ENCODE assay signal across 12 cellular contexts in the genomic region with DNA sequence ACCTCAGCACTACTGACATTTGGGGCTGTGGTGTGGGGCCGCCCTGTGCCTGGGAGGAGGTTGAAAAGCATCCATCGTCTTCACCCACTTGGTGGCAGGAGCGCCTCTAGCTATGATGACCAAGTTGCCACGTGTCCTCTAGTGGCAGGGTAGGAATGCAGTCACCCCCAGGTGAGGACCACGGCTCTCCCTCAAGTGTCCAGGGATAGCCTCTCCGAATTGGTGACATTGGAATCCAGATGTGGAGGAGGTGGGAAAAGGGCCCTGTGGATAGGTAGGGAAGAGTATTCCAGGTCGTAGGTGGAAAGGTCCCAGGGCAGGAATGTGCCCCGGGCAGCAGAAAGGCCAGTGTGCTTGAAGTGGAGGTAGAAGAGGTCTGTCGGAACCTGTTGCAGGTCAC. TPM values are rescaled to one million over a fixed set of nuclear protein-coding genes. Genes with fewer than 3 reads are reported as not detected.
DNase-seq lines count a peak whose midpoint lies in the region; ATAC-seq and TF ChIP-seq lines count a peak whose summit lies in the region.
"Had no signal": no experiment of that assay in that cellular context is flagged by ENCODE, and none has a peak within 500 bp of the region (broad histone marks: within the 10 kb centered on the region; RNA-seq: fewer than 3 reads in every experiment).

No MANE protein-coding gene starts in this region.

- CTCF ChIA-PET in activated naive CD4-positive, alpha-beta T cell treated with anti-CD3 and anti-CD28 coated beads for 36 hours (lab: Charles Lee) = interaction anchor here (1.8 kb wide), 1 partner anchor 32 kb away, joined by 8 read pairs; no protein-coding TSS in a partner anchor

- no peak overlapping the region for H3K4me3 Mint-ChIP-seq in activated naive CD4-positive, alpha-beta T cell treated with anti-CD3 and anti-CD28 coated beads for 36 hours
- no peak overlapping the region for H3K4me3 Mint-ChIP-seq in chondrocyte (ENCODE audit: unreplicated experiment)

- peak; percentile 26 for DNase-seq in activated naive CD4-positive, alpha-beta T cell treated with anti-CD3 and anti-CD28 coated beads for 36 hours
- no peak for DNase-seq in activated naive CD4-positive, alpha-beta T cell (lab: John Stamatoyannopoulos, UW)
- DNase-seq in LNCaP clone FGC (ENCODE audit: low read depth) (no peak), chondrocyte (ENCODE audit: low spot score) (no peak), suprapubic skin (ENCODE audit: low spot score in 2 of 2) (no peak), NCI-H1436 (lab: John Stamatoyannopoulos, UW) (no peak)
- DNase-seq in stimulated activated CD8-positive, alpha-beta memory T cell treated with anti-CD3 and anti-CD28 coated beads, Interleukin-4, amount 100 ng/mL, for 48 hours = peak; percentile 33
- DNase-seq: colonic mucosa, mucosa of descending colon, NCI-H510A had no signal

- no peaks in the 10 kb centered on the region for H3K27me3 ChIP-seq in suprapubic skin
- H3K27me3 ChIP-seq: colonic mucosa, right atrium auricular region had no signal

- TF ChIP-seq EP300 in suprapubic skin (IDR thresholded peaks at IDR 0.05) = no peak

- no peaks in the 10 kb centered on the region for H3K9me3 Mint-ChIP-seq in activated naive CD4-positive, alpha-beta T cell treated with anti-CD3 and anti-CD28 coated beads for 36 hours
- no peaks in the 10 kb centered on the region for H3K9me3 Mint-ChIP-seq in chondrocyte (ENCODE audit: low read depth)

- H3K4me3 ChIP-seq in LNCaP clone FGC (ENCODE audit: low read depth, low read length) = no peak overlapping the region
- H3K4me3 ChIP-seq in suprapubic skin = no peak overlapping the region
- H3K4me3 ChIP-seq: colonic mucosa, mucosa of descending colon, right atrium auricular region had no signal

- peaks cover 8% of the 10 kb centered on the region for H3K4me1 Mint-ChIP-seq in activated naive CD4-positive, alpha-beta T cell treated with anti-CD3 and anti-CD28 coated beads for 36 hours (ENCODE audit: low read depth)
- H3K4me1 Mint-ChIP-seq in chondrocyte (ENCODE audit: low read depth) = peaks cover 1% of the 10 kb centered on the region

- H3K36me3 ChIP-seq in suprapubic skin = peaks cover 3% of the 10 kb centered on the region
- H3K36me3 ChIP-seq: colonic mucosa, right atrium auricular region had no signal

- no peaks in the 10 kb centered on the region for H3K4me1 ChIP-seq in suprapubic skin
- H3K4me1 ChIP-seq: colonic mucosa, right atrium auricular region had no signal

- H3K27ac Mint-ChIP-seq in activated naive CD4-positive, alpha-beta T cell treated with anti-CD3 and anti-CD28 coated beads for 36 hours = peak overlapping the region; percentile 74
- no peak overlapping the region for H3K27ac Mint-ChIP-seq in chondrocyte (ENCODE audit: unreplicated experiment)

- intact Hi-C loops in activated naive CD4-positive, alpha-beta T cell treated with anti-CD3 and anti-CD28 coated beads for 36 hours (cut with micrococcal nuclease) = no loop called here

- no peaks in the 10 kb centered on the region for H3K9me3 ChIP-seq in suprapubic skin
- H3K9me3 ChIP-seq: colonic mucosa, mucosa of descending colon, right atrium auricular region had no signal

- TF ChIP-seq POLR2A in suprapubic skin (IDR thresholded peaks at IDR 0.05) = no peak

- H3K27me3 Mint-ChIP-seq in activated naive CD4-positive, alpha-beta T cell treated with anti-CD3 and anti-CD28 coated beads for 36 hours (ENCODE audit: low read depth) = no peaks in the 10 kb centered on the region
- peaks cover 3% of the 10 kb centered on the region for H3K27me3 Mint-ChIP-seq in chondrocyte (ENCODE audit: low read depth)

- no peak for ATAC-seq in HG02970 (IDR thresholded peaks at IDR 0.05; ENCODE audit: low FRiP score, unreplicated experiment)
- ATAC-seq: mucosa of descending colon had no signal

- peak; percentile 27 for TF ChIP-seq CTCF in LNCaP clone FGC (IDR thresholded peaks at IDR 0.05; ENCODE audit: control insufficient read depth, extremely low read depth, insufficient read depth)
- peak; percentile 17 for TF ChIP-seq CTCF in chondrocyte (IDR thresholded peaks at IDR 0.05)
- TF ChIP-seq CTCF in suprapubic skin (IDR thresholded peaks at IDR 0.05) = no peak

- peaks cover 6% of the 10 kb centered on the region for H3K36me3 Mint-ChIP-seq in activated naive CD4-positive, alpha-beta T cell treated with anti-CD3 and anti-CD28 coated beads for 36 hours (ENCODE audit: low read depth)
- H3K36me3 Mint-ChIP-seq in chondrocyte (ENCODE audit: low read depth) = no peaks in the 10 kb centered on the region

- no peak overlapping the region for H3K27ac ChIP-seq in suprapubic skin
- H3K27ac ChIP-seq: colonic mucosa, right atrium auricular region had no signal

- 66% methylated on average over 9 of the region's 9 CpGs for WGBS in suprapubic skin

RNA-seq across cellular contexts. Expression of gene ARHGEF18, which starts 37.6 kb away (rescaled TPM):
- 10 to 100 TPM; 24.6 to 28.7 TPM for total RNA-seq in activated naive CD4-positive, alpha-beta T cell treated with anti-CD3 and anti-CD28 coated beads for 36 hours
- total RNA-seq in chondrocyte (29.9 to 36.4 TPM (median 34.1 TPM) in 3 replicates), suprapubic skin (10 to 100 TPM; 24.2 to 43.5 (median 31.2) TPM)

Comparison
In these comparisons a context has a peak if more than half of its experiments do, and no peak if none do; other contexts are left out.
1. DNase-seq: peak in activated naive CD4-positive, alpha-beta T cell treated with anti-CD3 and anti-CD28 coated beads for 36 hours (single experiment) and stimulated activated CD8-positive, alpha-beta memory T cell treated with anti-CD3 and anti-CD28 coated beads, Interleukin-4, amount 100 ng/mL, for 48 hours (single experiment); none in activated naive CD4-positive, alpha-beta T cell (0 of 4), LNCaP clone FGC (single experiment), chondrocyte (single experiment), suprapubic skin (0 of 2) and NCI-H1436 (single experiment).
2. CTCF ChIP-seq: peak in LNCaP clone FGC (single experiment) and chondrocyte (single experiment); none in suprapubic skin (0 of 2).